8 cellular contexts compared by ENCODE assay signal in genomic region chr2:198371902-198372611, GRCh38.
DNase-seq lines count a peak whose midpoint lies in the region; ATAC-seq, FAIRE-seq and TF ChIP-seq lines count a peak whose summit lies in the region.

No MANE protein-coding gene starts in this region.

- H3K4me1 Mint-ChIP-seq in endodermal cell = no peaks in the 10 kb centered on the region

- DNase-seq in GM03348 (ENCODE audit: low spot score) (peak; percentile 42), GM12878 (ENCODE audit: low read depth, low spot score) (peak; percentile 67), NCI-H1092 (lab: John Stamatoyannopoulos, UW) (no peak), HTR-8/SVneo (ENCODE audit: insufficient read length, low spot score) (no peak), endodermal cell (no peak), NCI-H1436 treated with DMSO at 0.1 percent for 48 hours (lab: John Stamatoyannopoulos, UW) (no peak)

- H3K9me3 ChIP-seq in GM12878 (replicated peaks; ENCODE audit: control insufficient read depth, insufficient read depth, low read length) (peaks cover 2% of the 10 kb centered on the region; the same call in 1 of the 3 replicates), endodermal cell (ENCODE audit: control insufficient read depth, low read length) (no peaks in the 10 kb centered on the region)

- peaks cover 9% of the 10 kb centered on the region for H3K4me1 ChIP-seq in GM12878 (ENCODE audit: control insufficient read depth, insufficient read depth, low read length)
- no peaks in the 10 kb centered on the region for H3K4me1 ChIP-seq in endodermal cell (ENCODE audit: control insufficient read depth, insufficient read depth, low read length)

- POLR2A ChIA-PET in GM12878 (lab: Charles Lee) = no interaction called here

- H3K27me3 ChIP-seq in GM12878 (replicated peaks in 1 of 2; ENCODE audit: control insufficient read depth in 2 of 2, insufficient read depth in 2 of 2, low read length in 1 of 2) (peaks cover 2 to 5% of the 10 kb centered on the region in 2 experiments; a peak in 1 of 4 replicates), endodermal cell (ENCODE audit: control insufficient read depth, insufficient read depth, low read length, poor library complexity, severe bottlenecking) (no peaks in the 10 kb centered on the region)

- CTCF ChIA-PET in GM12878 (lab: Yijun Ruan, JAX) = interaction anchor here (0.5 to 1.9 kb wide), 3 partner anchors 63 to 1116 kb away, joined by 3 to 13 read pairs (median 3); no protein-coding TSS in a partner anchor

- no peak overlapping the region for H3K27ac Mint-ChIP-seq in endodermal cell

- peaks cover 2% of the 10 kb centered on the region for H3K27me3 Mint-ChIP-seq in endodermal cell (ENCODE audit: insufficient read depth)

- RAD21 ChIA-PET in GM12878 (lab: Charles Lee; ENCODE audit: unreplicated experiment) = interaction anchor here (0.8 kb wide), 1 partner anchor 534 kb away, joined by 3 read pairs; no protein-coding TSS in a partner anchor

- peak; percentile 27 to 84; a peak in 3 of 4 replicates for TF ChIP-seq EP300 in GM12878 (IDR thresholded peaks at IDR 0.05; ENCODE audit: borderline replicate concordance in 1 of 2, control insufficient read depth in 1 of 2, low read depth in 2 of 2, low read length in 2 of 2)

- TF ChIP-seq CTCF in GM12878 (IDR thresholded peaks at IDR 0.05 in 2 of 3, conservative IDR thresholded peaks at IDR 0.05 in 1 of 3; ENCODE audit: control insufficient read depth in 2 of 3, extremely low read depth in 1 of 3, insufficient read depth in 1 of 3, low read depth in 3 of 3, low read length in 3 of 3) (no peak), endodermal cell (conservative IDR thresholded peaks at IDR 0.05) (no peak)

- TF ChIP-seq POLR2A in GM12878 (IDR thresholded peaks at IDR 0.05; ENCODE audit: low read depth, low read length) = no peak

- H3K79me2 ChIP-seq in GM12878 (ENCODE audit: control insufficient read depth, insufficient read depth, low read length) = no peaks in the 10 kb centered on the region

- BruUV-seq in GM12878 (replicated peaks; lab: Mats Ljungman, UMichigan) = no TSS peak

- no peak overlapping the region for H3K4me3 Mint-ChIP-seq in endodermal cell

- in situ Hi-C loops in GM12878 (cut with MboI) = no loop called here

- H3K27ac ChIP-seq in GM12878 (ENCODE audit: control insufficient read depth, insufficient read depth) = peak overlapping the region; percentile 42; the same call in 1 of the 2 replicates
- H3K27ac ChIP-seq in endodermal cell (ENCODE audit: low read depth, low read length) = no peak overlapping the region

- TF ChIP-seq RAD21 in GM12878 (IDR thresholded peaks at IDR 0.05; ENCODE audit: insufficient read depth, low read depth, low read length) = no peak

- WGBS in GM12878 (ENCODE audit: insufficient coverage, insufficient replicate concordance, low lambda C conversion rate, missing lambda C conversion rate) = 1% methylated on average over 12 of the region's 12 CpGs
- 91 to 98% methylated on average over 3 to 12 of the region's 12 CpGs for WGBS in endodermal cell (ENCODE audit: insufficient coverage in 1 of 2, insufficient read length in 1 of 2), 2 experiments

- peak overlapping the region; percentile 35; the same call in 1 of the 2 replicates for H2AFZ ChIP-seq in GM12878 (ENCODE audit: control insufficient read depth, low read depth, low read length)

- H3K4me3 ChIP-seq in GM12878 (no peak overlapping the region), endodermal cell (ENCODE audit: low read length) (no peak overlapping the region)

- intact Hi-C loops in GM12878 (cut with micrococcal nuclease; ENCODE audit: unreplicated experiment) = loop anchor here (1.0 to 5.0 kb wide), 3 partner anchors 542 to 1235 kb away; no protein-coding TSS in a partner anchor

- H3K36me3 ChIP-seq in GM12878 (ENCODE audit: control insufficient read depth in 2 of 2, insufficient read depth in 2 of 2, low read length in 1 of 2) (no peaks in the 10 kb centered on the region), endodermal cell (ENCODE audit: control insufficient read depth, insufficient read depth, low read length) (no peaks in the 10 kb centered on the region)

- ATAC-seq in GM21390 (IDR thresholded peaks at IDR 0.05; ENCODE audit: unreplicated experiment) (peak; percentile 93), HG03565 (IDR thresholded peaks at IDR 0.05; ENCODE audit: unreplicated experiment) (peak; percentile 91), GM12878 (peak; percentile 98)

- no peaks in the 10 kb centered on the region for H4K20me1 ChIP-seq in GM12878 (ENCODE audit: control insufficient read depth, insufficient read depth)

- H3K36me3 Mint-ChIP-seq in endodermal cell (ENCODE audit: low read depth) = no peaks in the 10 kb centered on the region

- H3K9ac ChIP-seq in GM12878 (ENCODE audit: control insufficient read depth, insufficient read depth, low read length) = no peak overlapping the region
- no peak overlapping the region for H3K9ac ChIP-seq in endodermal cell (ENCODE audit: extremely low read depth, low read length, poor library complexity, severe bottlenecking)

- SMC1A ChIA-PET in GM12878 (lab: Charles Lee; ENCODE audit: uncharacterized antibody, unreplicated experiment) = interaction anchor here (0.6 to 1.0 kb wide), 3 partner anchors 11 to 401 kb away, joined by 3 read pairs; no protein-coding TSS in a partner anchor

- H3K4me2 ChIP-seq in GM12878 (ENCODE audit: control insufficient read depth, insufficient read depth) = peak overlapping the region; percentile 75

- FAIRE-seq in GM12878 (lab: Jason Lieb, UNC) (peak; percentile 97), HTR-8/SVneo (lab: Jason Lieb, UNC) (no peak)

- no peaks in the 10 kb centered on the region for H3K9me3 Mint-ChIP-seq in endodermal cell

TF ChIP-seq in GM12878, 131 proteins besides CTCF, POLR2A, EP300 and RAD21 (continues in another document):
- TF ChIP-seq TCF12 (IDR thresholded peaks at IDR 0.05; ENCODE audit: low read depth, low read length) (no peak), POLR2AphosphoS2 (IDR thresholded peaks at IDR 0.05; ENCODE audit: low read depth, low read length) (no peak), SMAD1 (IDR thresholded peaks at IDR 0.05; ENCODE audit: low read depth, partially characterized antibody) (no peak), IRF4 (IDR thresholded peaks at IDR 0.05; ENCODE audit: low read depth, low read length) (peak; percentile 85), BMI1 (IDR thresholded peaks at IDR 0.05; ENCODE audit: borderline replicate concordance) (peak; percentile 62; the same call in 1 of the 2 replicates), BCLAF1 (IDR thresholded peaks at IDR 0.05) (no peak), TARDBP (IDR thresholded peaks at IDR 0.05; ENCODE audit: borderline replicate concordance) (no peak), RBBP5 (conservative IDR thresholded peaks at IDR 0.05) (0 out of 2 replicates have a peak, but pooled peaks have one; percentile 10), JUNB (IDR thresholded peaks at IDR 0.05) (peak; percentile 71), SREBF2 (IDR thresholded peaks at IDR 0.05; ENCODE audit: low read length) (no peak), ETV6 (conservative IDR thresholded peaks at IDR 0.05 in 1 of 2, IDR thresholded peaks at IDR 0.05 in 1 of 2; ENCODE audit: borderline replicate concordance in 1 of 2, low read depth in 1 of 2) (peak in 1 of 2 experiments; percentile 33; a peak in 1 of 4 replicates), SPI1 (IDR thresholded peaks at IDR 0.05; ENCODE audit: borderline replicate concordance, insufficient read depth, low read depth, low read length) (no peak), SIN3A (IDR thresholded peaks at IDR 0.05; ENCODE audit: low read depth, low read length) (no peak), ZNF384 (IDR thresholded peaks at IDR 0.05; ENCODE audit: borderline replicate concordance, low read depth, low read length) (no peak), MYC (IDR thresholded peaks at IDR 0.05; ENCODE audit: insufficient read depth, insufficient read length, insufficient replicate concordance, low read length, severe bottlenecking) (no peak), USF2 (IDR thresholded peaks at IDR 0.05; ENCODE audit: borderline replicate concordance, low read depth, low read length) (no peak), BRCA1 (IDR thresholded peaks at IDR 0.05; ENCODE audit: low read depth, low read length) (no peak)

Comparison
In these comparisons a context has a peak if more than half of its experiments do, and no peak if none do; other contexts are left out.
1. DNase-seq: peak in GM03348 (single experiment) and GM12878 (single experiment); none in NCI-H1092 (single experiment), HTR-8/SVneo (single experiment), endodermal cell (single experiment) and NCI-H1436 treated with DMSO at 0.1 percent for 48 hours (single experiment).
2. Peak in every context shown above with its lines, with median percentiles within 50 percentile points of each other: ATAC-seq.